In genomic region chr12:56437430-56438176, GRCh38 we compare ENCODE assay signal across 24 cellular contexts. TPM values are rescaled to one million over a fixed set of nuclear protein-coding genes. Genes with fewer than 3 reads are reported as not detected.
"Had no signal": no experiment of that assay in that cellular context is flagged by ENCODE, and none has a peak within 500 bp of the region (broad histone marks: within the 10 kb centered on the region; RNA-seq: fewer than 3 reads in every experiment).

No MANE protein-coding gene starts in this region.

- H3K4me3 ChIP-seq: adrenal gland, esophagus muscularis mucosa, heart right ventricle, spleen, testis, upper lobe of left lung had no signal

- H3K36me3 ChIP-seq: adrenal gland, neutrophil had no signal

- H3K27ac Mint-ChIP-seq: activated CD4-positive, alpha-beta T cell treated with anti-CD3 and anti-CD28 coated beads, Interleukin-2, amount 10 ng/mL, durations not matched to agents 7 days and 5 days; stimulated activated memory B cell treated with anti-CD40 and anti-IgM and Interleukin-4, amounts not matched to agents 10 μg/mL and 1 μg/mL and 100 μg/mL, for 72 hours had no signal

- H3K9me3 ChIP-seq: adrenal gland, esophagus muscularis mucosa, heart right ventricle, neutrophil, spleen, testis, upper lobe of left lung had no signal

- H3K9me3 Mint-ChIP-seq: activated CD4-positive, alpha-beta T cell treated with anti-CD3 and anti-CD28 coated beads, Interleukin-2, amount 10 ng/mL, durations not matched to agents 7 days and 5 days; activated T-cell treated with anti-CD3 and anti-CD28 coated beads, Interleukin-2, amount 50 U/mL, for 4 hours; naive thymus-derived CD8-positive, alpha-beta T cell; stimulated activated memory B cell treated with anti-CD40 and anti-IgM and Interleukin-4, amounts not matched to agents 10 μg/mL and 1 μg/mL and 100 μg/mL, for 72 hours had no signal

- H3K4me1 ChIP-seq: adrenal gland, esophagus muscularis mucosa, heart right ventricle, spleen, testis, upper lobe of left lung had no signal

- DNase-seq: activated CD4-positive, alpha-beta T cell treated with anti-CD3 and anti-CD28 coated beads, Interleukin-2, amount 10 ng/mL, durations not matched to agents 7 days and 5 days; activated CD8-positive, alpha-beta memory T cell treated with anti-CD3 and anti-CD28 coated beads, Interleukin-2, amount 50 U/mL, for 4 hours; activated effector memory CD4-positive, alpha-beta T cell treated with Interleukin-2 at 50 U/mL for 16 hours; activated naive CD4-positive, alpha-beta T cell treated with anti-CD3 and anti-CD28 coated beads, Interleukin-2, amount 50 U/mL, for 16 hours; activated T-cell treated with anti-CD3 and anti-CD28 coated beads, Interleukin-2, amount 50 U/mL, for 4 hours; adrenal gland; cerebellar nuclear complex; effector CD8-positive, alpha-beta T cell; heart right ventricle; left cardiac atrium; mesendoderm; naive thymus-derived CD8-positive, alpha-beta T cell; retina; spleen; stimulated activated CD4-positive, alpha-beta T cell treated with anti-CD3 and anti-CD28 coated beads, Interleukin-4, amount 100 ng/mL, for 4 hours; testis; upper lobe of left lung had no signal

- ATAC-seq: activated CD4-positive, CD25-positive, alpha-beta regulatory T cell treated with anti-CD3 and anti-CD28 coated beads, Interleukin-2, amount 50 U/mL, for 24 hours; activated T-cell treated with anti-CD3 and anti-CD28 coated beads, Interleukin-2, amount 50 U/mL, for 4 hours; heart right ventricle; left cardiac atrium; naive thymus-derived CD8-positive, alpha-beta T cell; stimulated activated memory B cell treated with anti-CD40 and anti-IgM and Interleukin-4, amounts not matched to agents 10 μg/mL and 1 μg/mL and 100 μg/mL, for 72 hours had no signal

- H3K27ac ChIP-seq: adrenal gland, esophagus muscularis mucosa, heart right ventricle, neutrophil, spleen, testis, upper lobe of left lung had no signal

- H3K27me3 Mint-ChIP-seq: activated CD4-positive, alpha-beta T cell treated with anti-CD3 and anti-CD28 coated beads, Interleukin-2, amount 10 ng/mL, durations not matched to agents 7 days and 5 days; naive thymus-derived CD8-positive, alpha-beta T cell; stimulated activated memory B cell treated with anti-CD40 and anti-IgM and Interleukin-4, amounts not matched to agents 10 μg/mL and 1 μg/mL and 100 μg/mL, for 72 hours had no signal

- H3K27me3 ChIP-seq: adrenal gland, esophagus muscularis mucosa, heart right ventricle, neutrophil, spleen, testis, upper lobe of left lung had no signal

- H3K4me3 Mint-ChIP-seq: activated CD4-positive, alpha-beta T cell treated with anti-CD3 and anti-CD28 coated beads, Interleukin-2, amount 10 ng/mL, durations not matched to agents 7 days and 5 days; activated T-cell treated with anti-CD3 and anti-CD28 coated beads, Interleukin-2, amount 50 U/mL, for 4 hours; naive thymus-derived CD8-positive, alpha-beta T cell; stimulated activated memory B cell treated with anti-CD40 and anti-IgM and Interleukin-4, amounts not matched to agents 10 μg/mL and 1 μg/mL and 100 μg/mL, for 72 hours had no signal

RNA-seq across cellular contexts. Expression of gene MIP, which starts 16.9 kb away (rescaled TPM):
- total RNA-seq: activated CD4-positive, alpha-beta T cell treated with anti-CD3 and anti-CD28 coated beads, Interleukin-2, amount 10 ng/mL, durations not matched to agents 7 days and 5 days; astrocyte; esophagus muscularis mucosa; lower leg skin; naive thymus-derived CD8-positive, alpha-beta T cell; T-helper 2 cell treated with Interferon-gamma antibody and Interleukin-4, amounts not matched to agents 100 ng/mL and 5 ng/mL, for 36 hours; upper lobe of left lung had no signal
